13 cellular contexts compared by ENCODE assay signal in genomic region chr11:88281317-88281712, GRCh38. TPM values are rescaled to one million over a fixed set of nuclear protein-coding genes. Genes with fewer than 3 reads are reported as not detected.
A peak's percentile ranks its signal among the peaks of the same experiment; 100 is the strongest.
DNase-seq lines count a peak whose midpoint lies in the region; ATAC-seq and TF ChIP-seq lines count a peak whose summit lies in the region.
"Had no signal": no experiment of that assay in that cellular context is flagged by ENCODE, and none has a peak within 500 bp of the region (broad histone marks: within the 10 kb centered on the region; RNA-seq: fewer than 3 reads in every experiment).

No MANE protein-coding gene starts in this region.

- H3K4me1 ChIP-seq in H9 (ENCODE audit: insufficient read depth, low read length) (no peaks in the 10 kb centered on the region), PC-3 (ENCODE audit: insufficient read depth, low read length) (0 out of 2 replicates have a peak, but pooled peaks cover 4% of the 10 kb centered on the region), endodermal cell (ENCODE audit: control insufficient read depth, insufficient read depth, low read length) (peaks cover 2% of the 10 kb centered on the region), osteoblast (ENCODE audit: insufficient read depth, low read length) (peaks cover 10% of the 10 kb centered on the region)
- H3K4me1 ChIP-seq: pancreas had no signal

- H3K14ac ChIP-seq in H9 (ENCODE audit: insufficient read depth, low read length) = no peak overlapping the region

- H3K27me3 Mint-ChIP-seq in H9 (ENCODE audit: low read depth) (no peaks in the 10 kb centered on the region), endodermal cell (ENCODE audit: insufficient read depth) (no peaks in the 10 kb centered on the region)
- no peaks in the 10 kb centered on the region for H3K27me3 Mint-ChIP-seq in activated T-helper 17 cell treated with anti-CD3 and anti-CD28 coated beads, Interleukin-2, amount 50 U/mL, for 72 hours
- H3K27me3 Mint-ChIP-seq: stimulated activated naive CD8-positive, alpha-beta T cell treated with anti-CD3 and anti-CD28 coated beads, Interleukin-15, amount 100 ng/mL, for 72 hours had no signal

- H3K27ac Mint-ChIP-seq in H9 (peak overlapping the region in 2 of 3 experiments; percentile 52 to 75; a peak in 3 of 7 replicates), endodermal cell (no peak overlapping the region)
- H3K27ac Mint-ChIP-seq in activated T-helper 17 cell treated with anti-CD3 and anti-CD28 coated beads, Interleukin-2, amount 50 U/mL, for 72 hours = no peak overlapping the region
- H3K27ac Mint-ChIP-seq: stimulated activated naive CD8-positive, alpha-beta T cell treated with anti-CD3 and anti-CD28 coated beads, Interleukin-15, amount 100 ng/mL, for 72 hours had no signal

- H4K20me1 ChIP-seq in H9 (ENCODE audit: control insufficient read depth, insufficient read depth, insufficient read length) = no peaks in the 10 kb centered on the region
- H4K20me1 ChIP-seq in PC-3 (ENCODE audit: low read length) = no peaks in the 10 kb centered on the region
- no peaks in the 10 kb centered on the region for H4K20me1 ChIP-seq in osteoblast (ENCODE audit: insufficient read depth, low read length)

- no TSS peak for BruUV-seq in PC-3 (replicated peaks; lab: Mats Ljungman, UMichigan)

- POLR2A ChIA-PET in PC-3 (lab: Charles Lee; ENCODE audit: unreplicated experiment) = interaction anchor here (0.5 kb wide), 1 partner anchor 103 kb away, joined by 9 read pairs; no protein-coding TSS in a partner anchor

- no peaks in the 10 kb centered on the region for H3K23me2 ChIP-seq in H9 (ENCODE audit: insufficient read length, low read depth, low read length, poor library complexity, severe bottlenecking)

- H4K91ac ChIP-seq in H9 (ENCODE audit: insufficient read length, low read depth, low read length) = no peak overlapping the region

- H3K27ac ChIP-seq in H9 (ENCODE audit: insufficient read length, low read depth, low read length) = no peak overlapping the region
- no peak overlapping the region for H3K27ac ChIP-seq in PC-3 (ENCODE audit: low read length)
- H3K27ac ChIP-seq in endodermal cell (ENCODE audit: low read depth, low read length) = no peak overlapping the region
- H3K27ac ChIP-seq in osteoblast (ENCODE audit: low read depth, low read length) = no peak overlapping the region
- H3K27ac ChIP-seq: gastrocnemius medialis, pancreas had no signal

- H2BK12ac ChIP-seq in H9 (ENCODE audit: insufficient read length, low read depth, low read length) = no peak overlapping the region

- H2BK120ac ChIP-seq in H9 (ENCODE audit: low read depth, low read length, poor library complexity, severe bottlenecking) = no peak overlapping the region

- H2AFZ ChIP-seq in H9 (ENCODE audit: low read length) (no peak overlapping the region), PC-3 (ENCODE audit: low read length) (no peak overlapping the region), osteoblast (ENCODE audit: low read length) (no peak overlapping the region)

- no peaks in the 10 kb centered on the region for H3K9me3 ChIP-seq in H9 (ENCODE audit: control insufficient read depth, low read depth, low read length)
- H3K9me3 ChIP-seq in PC-3 (ENCODE audit: low read length) = no peaks in the 10 kb centered on the region
- no peaks in the 10 kb centered on the region for H3K9me3 ChIP-seq in endodermal cell (ENCODE audit: control insufficient read depth, low read length)
- no peaks in the 10 kb centered on the region for H3K9me3 ChIP-seq in osteoblast (ENCODE audit: low read depth, low read length)
- H3K9me3 ChIP-seq: gastrocnemius medialis, pancreas had no signal

- H3K36me3 ChIP-seq in PC-3 (ENCODE audit: low read depth, low read length) (no peaks in the 10 kb centered on the region), endodermal cell (ENCODE audit: control insufficient read depth, insufficient read depth, low read length) (no peaks in the 10 kb centered on the region), osteoblast (ENCODE audit: insufficient read depth, low read length) (no peaks in the 10 kb centered on the region)
- H3K36me3 ChIP-seq: gastrocnemius medialis, pancreas had no signal

- no peak overlapping the region for H2BK15ac ChIP-seq in H9 (ENCODE audit: low read depth, low read length)

- H2BK5ac ChIP-seq in H9 (ENCODE audit: insufficient read length, low read length) = no peak overlapping the region

- no peak overlapping the region for H3T11ph ChIP-seq in H9 (ENCODE audit: low read length)

- H3K27me3 ChIP-seq in H9 (ENCODE audit: insufficient read depth, low read length) = no peaks in the 10 kb centered on the region
- no peaks in the 10 kb centered on the region for H3K27me3 ChIP-seq in PC-3 (ENCODE audit: low read length)
- H3K27me3 ChIP-seq in endodermal cell (ENCODE audit: control insufficient read depth, insufficient read depth, low read length, poor library complexity, severe bottlenecking) = no peaks in the 10 kb centered on the region
- H3K27me3 ChIP-seq in osteoblast (ENCODE audit: insufficient read depth, low read length) = no peaks in the 10 kb centered on the region
- H3K27me3 ChIP-seq: gastrocnemius medialis, pancreas had no signal

- H3K56ac ChIP-seq in H9 (ENCODE audit: insufficient read length, low read depth, low read length) = no peak overlapping the region

- no peak overlapping the region for H2BK20ac ChIP-seq in H9 (ENCODE audit: low read depth, low read length, poor library complexity, severe bottlenecking)

- H3F3A ChIP-seq in PC-3 (ENCODE audit: low read length, unreplicated experiment) = no peaks in the 10 kb centered on the region

- H3K79me1 ChIP-seq in H9 (ENCODE audit: insufficient read depth, low read depth, low read length, poor library complexity, severe bottlenecking) = no peaks in the 10 kb centered on the region

- H2AK5ac ChIP-seq in H9 (ENCODE audit: insufficient read length, low read length) = no peak overlapping the region

- intact Hi-C loops in PC-3 (cut with micrococcal nuclease) = loop anchor here (1.0 to 5.0 kb wide), 4 partner anchors 261 to 559 kb away; no protein-coding TSS in a partner anchor

- DNase-seq in H9 (no peak), PC-3 (peak; percentile 44), endodermal cell (peak; percentile 47), osteoblast (ENCODE audit: insufficient read length, low spot score, missing footprints) (no peak), NCI-H446 treated with DMSO at 0.1 percent for 48 hours (lab: John Stamatoyannopoulos, UW) (no peak)
- DNase-seq: caudate nucleus; DMS153; gastrocnemius medialis; left ventricle myocardium superior; stimulated activated naive CD8-positive, alpha-beta T cell treated with anti-CD3 and anti-CD28 coated beads, Interleukin-15, amount 100 ng/mL, for 72 hours had no signal

- ATAC-seq in PC-3 = peak; percentile 31; the same call in 1 of the 2 replicates
- no peak for ATAC-seq in activated T-helper 17 cell treated with anti-CD3 and anti-CD28 coated beads, Interleukin-2, amount 50 U/mL, for 72 hours (replicated peaks)
- no peak for ATAC-seq in HG02642 (IDR thresholded peaks at IDR 0.05; ENCODE audit: poor library complexity, unreplicated experiment)
- ATAC-seq: gastrocnemius medialis; left ventricle myocardium superior; stimulated activated naive CD8-positive, alpha-beta T cell treated with anti-CD3 and anti-CD28 coated beads, Interleukin-15, amount 100 ng/mL, for 72 hours had no signal

- H3K36me3 Mint-ChIP-seq in H9 (ENCODE audit: insufficient read depth in 1 of 3, low read depth in 3 of 3) (peaks cover 6 to 29% (median 22%) of the 10 kb centered on the region in 3 experiments; a peak in 6 of 7 replicates), endodermal cell (ENCODE audit: low read depth) (peaks cover 17% of the 10 kb centered on the region)
- peaks cover 15% of the 10 kb centered on the region for H3K36me3 Mint-ChIP-seq in activated T-helper 17 cell treated with anti-CD3 and anti-CD28 coated beads, Interleukin-2, amount 50 U/mL, for 72 hours (ENCODE audit: low read depth)

- peak; percentile 37; the same call in 1 of the 3 replicates for TF ChIP-seq CTCF in H9 (conservative IDR thresholded peaks at IDR 0.05)
- peak; percentile 63 for TF ChIP-seq CTCF in PC-3 (conservative IDR thresholded peaks at IDR 0.05; ENCODE audit: low read depth, low read length)
- TF ChIP-seq CTCF in endodermal cell (conservative IDR thresholded peaks at IDR 0.05) = peak; percentile 46
- TF ChIP-seq CTCF in osteoblast (IDR thresholded peaks at IDR 0.05; ENCODE audit: extremely low read depth, low read depth, low read length) = peak; percentile 22

- H3K9me2 ChIP-seq in PC-3 (replicated peaks; ENCODE audit: low read length) = no peaks in the 10 kb centered on the region

- no CpG with 5 or more reads among the region's 3 CpGs for WGBS in H9 (ENCODE audit: extremely low coverage, insufficient read length, low lambda C conversion rate)
- WGBS in endodermal cell (ENCODE audit: insufficient coverage in 1 of 2, insufficient read length in 1 of 2), 2 experiments = 87% methylated on average over 3 of the region's 3 CpGs; no CpG with 5 or more reads in 1 of the 2 experiments

- H3K9ac ChIP-seq in H9 (ENCODE audit: extremely low read depth, insufficient read length, low read length) = no peak overlapping the region
- H3K9ac ChIP-seq in PC-3 (ENCODE audit: low read length) = no peak overlapping the region
- no peak overlapping the region for H3K9ac ChIP-seq in endodermal cell (ENCODE audit: extremely low read depth, low read length, poor library complexity, severe bottlenecking)

- no peaks in the 10 kb centered on the region for H3K79me2 ChIP-seq in H9 (ENCODE audit: insufficient read depth, low read length)
- no peaks in the 10 kb centered on the region for H3K79me2 ChIP-seq in PC-3 (ENCODE audit: low read length)
- H3K79me2 ChIP-seq in osteoblast (ENCODE audit: insufficient read depth, low read length) = no peaks in the 10 kb centered on the region

- no peak overlapping the region for H4K8ac ChIP-seq in H9 (replicated peaks; ENCODE audit: insufficient read length, low read depth, low read length)

- no peak overlapping the region for H3K4ac ChIP-seq in H9 (ENCODE audit: low read depth, low read length)

- H3K9me3 Mint-ChIP-seq in H9 = no peaks in the 10 kb centered on the region
- no peaks in the 10 kb centered on the region for H3K9me3 Mint-ChIP-seq in endodermal cell
- H3K9me3 Mint-ChIP-seq in activated T-helper 17 cell treated with anti-CD3 and anti-CD28 coated beads, Interleukin-2, amount 50 U/mL, for 72 hours = no peaks in the 10 kb centered on the region
- H3K9me3 Mint-ChIP-seq: stimulated activated naive CD8-positive, alpha-beta T cell treated with anti-CD3 and anti-CD28 coated beads, Interleukin-15, amount 100 ng/mL, for 72 hours had no signal

- no peak overlapping the region for H4K5ac ChIP-seq in H9 (ENCODE audit: insufficient read length, low read depth, low read length)

- H3K4me3 ChIP-seq in PC-3 (ENCODE audit: low read length) (no peak overlapping the region), endodermal cell (ENCODE audit: low read length) (no peak overlapping the region), osteoblast (ENCODE audit: insufficient read depth, low read length) (no peak overlapping the region)
- H3K4me3 ChIP-seq: gastrocnemius medialis, pancreas had no signal

- no peak overlapping the region for H3K4me2 ChIP-seq in H9 (ENCODE audit: insufficient read depth, insufficient read length, low read length)
- H3K4me2 ChIP-seq in PC-3 (ENCODE audit: low read length) = no peak overlapping the region
- no peak overlapping the region for H3K4me2 ChIP-seq in osteoblast (ENCODE audit: insufficient read depth, low read length)

- CTCF ChIA-PET in PC-3 (lab: Charles Lee) = interaction anchor here (0.6 kb wide), 3 partner anchors 44 to 538 kb away, joined by 3 read pairs; no protein-coding TSS in a partner anchor

- no peak overlapping the region for H3K23ac ChIP-seq in H9 (ENCODE audit: insufficient read length, low read depth, low read length)

- H3K18ac ChIP-seq in H9 (ENCODE audit: insufficient read length, low read depth, low read length) = no peak overlapping the region

- H3K4me1 Mint-ChIP-seq in H9 (peaks cover 8 to 14% of the 10 kb centered on the region in 2 experiments), endodermal cell (peaks cover 7% of the 10 kb centered on the region)
- H3K4me1 Mint-ChIP-seq in activated T-helper 17 cell treated with anti-CD3 and anti-CD28 coated beads, Interleukin-2, amount 50 U/mL, for 72 hours = no peaks in the 10 kb centered on the region
- H3K4me1 Mint-ChIP-seq: stimulated activated naive CD8-positive, alpha-beta T cell treated with anti-CD3 and anti-CD28 coated beads, Interleukin-15, amount 100 ng/mL, for 72 hours had no signal

- H3K4me3 Mint-ChIP-seq in H9 = no peak overlapping the region
- H3K4me3 Mint-ChIP-seq in endodermal cell = no peak overlapping the region
- no peak overlapping the region for H3K4me3 Mint-ChIP-seq in activated T-helper 17 cell treated with anti-CD3 and anti-CD28 coated beads, Interleukin-2, amount 50 U/mL, for 72 hours
- H3K4me3 Mint-ChIP-seq: stimulated activated naive CD8-positive, alpha-beta T cell treated with anti-CD3 and anti-CD28 coated beads, Interleukin-15, amount 100 ng/mL, for 72 hours had no signal

RNA-seq across cellular contexts. Expression of gene CTSC, which starts 56.2 kb away (rescaled TPM):
- 359 TPM in 2 replicates for total RNA-seq in H9 (2021)
- 200 and 240 TPM in 2 replicates for total RNA-seq in PC-3 (2014; rRNA removed)
- total RNA-seq in endodermal cell = 100 to 1,000 TPM; 234 to 273 TPM
- 116 TPM for polyA plus RNA-seq in endodermal cell (2013, experiment 1 of 2)
- 98.1 TPM for polyA plus RNA-seq in endodermal cell (2013, experiment 2 of 2)
- total RNA-seq in osteoblast = 23.5 and 25.9 TPM in 2 replicates
- total RNA-seq in activated T-helper 17 cell treated with anti-CD3 and anti-CD28 coated beads, Interleukin-2, amount 50 U/mL, for 72 hours = 100 to 1,000 TPM in 1 of 2 donors, 10 to 100 TPM in 1; 57.3 to 142 TPM

Comparison
In these comparisons a context has a peak if more than half of its experiments do, and no peak if none do; other contexts are left out.
1. DNase-seq: peak in PC-3 (single experiment) and endodermal cell (single experiment); none in H9 (single experiment), osteoblast (single experiment) and NCI-H446 treated with DMSO at 0.1 percent for 48 hours (single experiment).
2. H3K27ac Mint-ChIP-seq: peak in H9 (2 of 3); none in endodermal cell (single experiment) and activated T-helper 17 cell treated with anti-CD3 and anti-CD28 coated beads, Interleukin-2, amount 50 U/mL, for 72 hours (single experiment).
3. Peak in every context shown above with its lines, with median percentiles within 50 percentile points of each other: CTCF ChIP-seq.